In the genomic region with DNA sequence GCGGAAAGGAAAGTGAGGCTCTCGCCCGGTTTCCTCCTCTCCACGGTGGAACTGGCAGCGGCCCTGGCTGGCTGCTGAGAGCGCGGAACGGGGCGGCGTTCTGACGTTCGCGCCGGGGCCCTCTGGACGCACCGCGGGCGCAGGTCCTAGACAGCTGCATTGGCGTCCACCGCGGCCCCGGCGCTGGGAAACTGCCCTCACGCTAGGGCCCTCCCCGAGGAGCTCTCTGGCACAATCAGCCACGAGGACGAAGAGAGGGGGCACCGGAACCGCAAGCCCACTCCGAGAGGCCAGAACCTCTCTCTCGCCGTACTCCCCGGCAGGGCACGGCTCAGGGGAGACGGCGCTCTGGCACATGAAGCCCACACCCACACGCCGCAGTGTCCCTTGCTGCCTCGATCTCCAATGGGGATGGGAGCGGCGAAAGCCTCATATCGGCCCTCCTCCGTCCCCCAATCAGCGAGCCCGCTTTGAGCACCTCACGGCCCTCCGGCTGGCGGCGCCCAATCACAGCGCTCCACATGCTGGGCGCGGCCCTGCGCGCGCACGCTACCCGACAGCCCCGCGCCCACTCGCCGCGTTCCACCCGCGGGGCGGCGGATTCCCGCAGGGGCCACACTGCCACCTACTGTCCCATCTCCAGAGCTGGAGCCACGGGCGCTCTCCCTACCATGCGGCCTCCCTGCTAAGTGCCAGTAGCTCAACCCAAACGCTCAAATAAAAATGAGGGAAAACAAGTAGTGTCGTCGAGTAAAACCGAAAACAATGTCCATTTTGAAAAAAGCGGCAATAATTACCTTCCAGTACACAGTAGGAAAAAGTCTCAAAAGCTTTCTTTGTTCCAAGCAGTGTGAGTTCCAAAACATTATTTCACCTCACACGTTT, we compare ENCODE assay signal across 8 cellular contexts. TPM values are rescaled to one million over a fixed set of nuclear protein-coding genes. Genes with fewer than 3 reads are reported as not detected.
DNase-seq lines count a peak whose midpoint lies in the region; ATAC-seq and TF ChIP-seq lines count a peak whose summit lies in the region.

No MANE protein-coding gene starts in this region.

- peak overlapping the region; percentile 92 to 96 for H3K27ac ChIP-seq in left lung

- no peaks in the 10 kb centered on the region for H3K9me3 ChIP-seq in left lung

- H3K4me1 ChIP-seq in left lung, result peaks cover 2 to 14% of the 10 kb centered on the region in 2 donors

- intact Hi-C loops in left lung (cut with DNase I), result no loop called here

- H3K36me3 ChIP-seq in left lung, result peaks cover 0 to 39% of the 10 kb centered on the region in 2 donors

- peak; percentile 99 for DNase-seq in CD1c-positive myeloid dendritic cell (ENCODE audit: extremely low spot score)
- peak; percentile 91 to 96 for DNase-seq in NCI-H526 (lab: John Stamatoyannopoulos, UW)
- peak; percentile 94 for DNase-seq in activated CD4-positive, alpha-beta T cell treated with anti-CD3 and anti-CD28 coated beads, Interleukin-2, amount 50 U/mL, for 1 hour
- peak; percentile 97 for DNase-seq in dedifferentiated amniotic fluid mesenchymal stem cell (ENCODE audit: extremely low spot score)
- DNase-seq in left lung, result peak; percentile 98
- DNase-seq in stimulated activated CD4-positive, alpha-beta T cell treated with anti-CD3 and anti-CD28 coated beads, Interleukin-2, amount 100 ng/mL, for 4 hours (ENCODE audit: low read depth), result peak; percentile 92

- peak; percentile 83 to 88 for TF ChIP-seq CTCF in left lung (IDR thresholded peaks at IDR 0.05)

- H3K27me3 ChIP-seq in left lung, result no peaks in the 10 kb centered on the region

- peak; percentile 89 for ATAC-seq in GM19351 (IDR thresholded peaks at IDR 0.05; ENCODE audit: unreplicated experiment)
- ATAC-seq in HG03520 (IDR thresholded peaks at IDR 0.05; ENCODE audit: unreplicated experiment), result peak; percentile 95
- peak; percentile 99 for ATAC-seq in left lung

- H3K4me3 ChIP-seq in left lung, result peak overlapping the region; percentile 43 to 68

RNA-seq across cellular contexts. Expression of a gene that starts 11.8 kb away (rescaled TPM):
- total RNA-seq in left lung, result 10 to 100 TPM; 44.1 to 46.2 TPM

RNA-seq across cellular contexts. Expression of a gene that starts 12.0 kb away (rescaled TPM):
- total RNA-seq in left lung, result 1 to 10 TPM; 7.6 to 7.9 TPM

Comparison
In these comparisons a context has a peak if more than half of its experiments do, and no peak if none do; other contexts are left out.
1. Peak in every context shown above with its lines: DNase-seq, ATAC-seq, H3K4me3 ChIP-seq and H3K27ac ChIP-seq.